In genomic region chr14:104294628-104294982, GRCh38 we compare ENCODE assay signal across 27 cellular contexts.
DNase-seq lines count a peak whose midpoint lies in the region; ATAC-seq, FAIRE-seq and TF ChIP-seq lines count a peak whose summit lies in the region.
"Had no signal": no experiment of that assay in that cellular context is flagged by ENCODE, and none has a peak within 500 bp of the region (broad histone marks: within the 10 kb centered on the region; RNA-seq: fewer than 3 reads in every experiment).

No MANE protein-coding gene starts in this region.

- TF ChIP-seq CTCF in Panc1 (IDR thresholded peaks at IDR 0.05) (no peak), left ventricle myocardium inferior (IDR thresholded peaks at IDR 0.05; ENCODE audit: borderline replicate concordance) (no peak), pancreas (IDR thresholded peaks at IDR 0.05) (no peak), endodermal cell (conservative IDR thresholded peaks at IDR 0.05) (no peak)

- peaks cover 28% of the 10 kb centered on the region for H3K4me1 Mint-ChIP-seq in endodermal cell
- H3K4me1 Mint-ChIP-seq: activated CD4-positive, alpha-beta T cell treated with anti-CD3 and anti-CD28 coated beads for 36 hours; stimulated activated naive CD8-positive, alpha-beta T cell treated with anti-CD3 and anti-CD28 coated beads, Interleukin-15, amount 100 ng/mL, for 72 hours had no signal

- BruUV-seq in Panc1 (replicated peaks; lab: Mats Ljungman, UMichigan) = no TSS peak

- H3K9ac ChIP-seq in endodermal cell (ENCODE audit: extremely low read depth, low read length, poor library complexity, severe bottlenecking) = no peak overlapping the region

- H3K4me1 ChIP-seq in Panc1 (ENCODE audit: control insufficient read depth, insufficient read depth, low read length) = no peaks in the 10 kb centered on the region
- peaks cover 2% of the 10 kb centered on the region for H3K4me1 ChIP-seq in left ventricle myocardium inferior
- H3K4me1 ChIP-seq in pancreas = peaks cover 9 to 15% (median 12%) of the 10 kb centered on the region in 3 donors
- H3K4me1 ChIP-seq in endodermal cell (ENCODE audit: control insufficient read depth, insufficient read depth, low read length) = peaks cover 2% of the 10 kb centered on the region
- H3K4me1 ChIP-seq: ascending aorta had no signal

- POLR2A ChIA-PET in Panc1 (lab: Charles Lee) = no interaction called here

- DNase-seq in NCI-H1417 (lab: John Stamatoyannopoulos, UW) (peak in 2 of 3 experiments; percentile 27 to 28), NCI-H1417 treated with DMSO at 0.1 percent for 48 hours (lab: John Stamatoyannopoulos, UW) (no peak), Panc1 (ENCODE audit: low read depth, low spot score) (no peak), left ventricle myocardium inferior (peak; percentile 4), pancreas (peak in 4 of 6 donors; percentile 0 to 35 (median 14)), AG20443 (ENCODE audit: low spot score) (no peak), endodermal cell (no peak)
- DNase-seq: 8988T; activated CD4-positive, alpha-beta T cell treated with anti-CD3 and anti-CD28 coated beads for 36 hours; activated CD8-positive, alpha-beta memory T cell treated with anti-CD3 and anti-CD28 coated beads, Interleukin-2, amount 50 U/mL, for 48 hours; C1 segment of cervical spinal cord; cerebellar nuclear complex; DMS 273 treated with DMSO at 0.1 percent for 48 hours; effector memory CD8-positive, alpha-beta T cell; GF-D8; mammary epithelial cell; naive B cell; NCI-H1105; NCI-H526 treated with DMSO at 0.1 percent for 48 hours; stimulated activated CD4-positive, alpha-beta T cell treated with anti-CD3 and anti-CD28 coated beads, Interleukin-2, amount 100 ng/mL, for 48 hours; stimulated activated naive CD8-positive, alpha-beta T cell treated with anti-CD3 and anti-CD28 coated beads, Interleukin-15, amount 100 ng/mL, for 72 hours had no signal

- CTCF ChIA-PET in Panc1 (lab: Charles Lee) = no interaction called here

- H3K36me3 ChIP-seq in Panc1 (ENCODE audit: control insufficient read depth, insufficient read depth, low read length) (no peaks in the 10 kb centered on the region), left ventricle myocardium inferior (no peaks in the 10 kb centered on the region), pancreas (no peaks in the 10 kb centered on the region), endodermal cell (ENCODE audit: control insufficient read depth, insufficient read depth, low read length) (no peaks in the 10 kb centered on the region)
- H3K36me3 ChIP-seq: ascending aorta, upper lobe of left lung had no signal

- H3K9me3 ChIP-seq in Panc1 (ENCODE audit: control insufficient read depth, insufficient read depth, low read depth, low read length) (no peaks in the 10 kb centered on the region), left ventricle myocardium inferior (replicated peaks) (no peaks in the 10 kb centered on the region), pancreas (no peaks in the 10 kb centered on the region), endodermal cell (ENCODE audit: control insufficient read depth, low read length) (no peaks in the 10 kb centered on the region)
- H3K9me3 ChIP-seq: ascending aorta, upper lobe of left lung had no signal

- no peaks in the 10 kb centered on the region for H3K9me3 Mint-ChIP-seq in endodermal cell
- H3K9me3 Mint-ChIP-seq: effector memory CD8-positive, alpha-beta T cell; naive B cell; stimulated activated naive CD8-positive, alpha-beta T cell treated with anti-CD3 and anti-CD28 coated beads, Interleukin-15, amount 100 ng/mL, for 72 hours had no signal

- intact Hi-C loops in Panc1 (cut with micrococcal nuclease; ENCODE audit: unreplicated experiment) = no loop called here
- intact Hi-C loops in left ventricle myocardium inferior (cut with micrococcal nuclease) = no loop called here
- intact Hi-C loops in pancreas (cut with DNase I) = no loop called here

- in situ Hi-C loops in Panc1 (cut with HindIII; ENCODE audit: low pct_unique_long_range_greater_than_20kb, low sequenced_read_pairs) = no loop called here

- no peak overlapping the region for H3K4me3 ChIP-seq in Panc1 (ENCODE audit: low read depth in 2 of 2, low read length in 2 of 2)
- H3K4me3 ChIP-seq in left ventricle myocardium inferior = no peak overlapping the region
- H3K4me3 ChIP-seq in pancreas = no peak overlapping the region
- H3K4me3 ChIP-seq in endodermal cell (ENCODE audit: low read length) = no peak overlapping the region
- H3K4me3 ChIP-seq: ascending aorta, GM12878, skin epidermis, upper lobe of left lung had no signal

- no peak for FAIRE-seq in pancreas (lab: Jason Lieb, UNC)
- FAIRE-seq: GM12878 had no signal

- no peak overlapping the region for H3K4me3 Mint-ChIP-seq in endodermal cell
- H3K4me3 Mint-ChIP-seq: activated CD4-positive, alpha-beta T cell treated with anti-CD3 and anti-CD28 coated beads for 36 hours; effector memory CD8-positive, alpha-beta T cell; H9; naive B cell; stimulated activated naive CD8-positive, alpha-beta T cell treated with anti-CD3 and anti-CD28 coated beads, Interleukin-15, amount 100 ng/mL, for 72 hours had no signal

- H3K27me3 Mint-ChIP-seq in endodermal cell (ENCODE audit: insufficient read depth) = no peaks in the 10 kb centered on the region
- H3K27me3 Mint-ChIP-seq: activated CD4-positive, alpha-beta T cell treated with anti-CD3 and anti-CD28 coated beads for 36 hours had no signal

- H3K36me3 Mint-ChIP-seq in endodermal cell (ENCODE audit: low read depth) = no peaks in the 10 kb centered on the region
- H3K36me3 Mint-ChIP-seq: naive B cell had no signal

- H3K27ac Mint-ChIP-seq in endodermal cell = no peak overlapping the region
- H3K27ac Mint-ChIP-seq: activated CD4-positive, alpha-beta T cell treated with anti-CD3 and anti-CD28 coated beads for 36 hours; H9; naive B cell; stimulated activated naive CD8-positive, alpha-beta T cell treated with anti-CD3 and anti-CD28 coated beads, Interleukin-15, amount 100 ng/mL, for 72 hours had no signal

- ATAC-seq in Panc1 = peak; percentile 24; the same call in 1 of the 2 replicates
- no peak for ATAC-seq in pancreas
- ATAC-seq in HG03432 (IDR thresholded peaks at IDR 0.05; ENCODE audit: unreplicated experiment) = no peak
- ATAC-seq: activated CD4-positive, alpha-beta T cell treated with anti-CD3 and anti-CD28 coated beads for 36 hours; effector memory CD8-positive, alpha-beta T cell; GM12878; stimulated activated naive CD8-positive, alpha-beta T cell treated with anti-CD3 and anti-CD28 coated beads, Interleukin-15, amount 100 ng/mL, for 72 hours had no signal

- 78 to 79% methylated on average over 11 of the region's 11 CpGs for WGBS in pancreas, 2 donors
- WGBS in endodermal cell (ENCODE audit: insufficient coverage in 1 of 2, insufficient read length in 1 of 2), 2 experiments = 92 to 93% methylated on average over 11 of the region's 11 CpGs

- H3K27me3 ChIP-seq in Panc1 (ENCODE audit: control insufficient read depth, insufficient read depth, low read length) (no peaks in the 10 kb centered on the region), left ventricle myocardium inferior (ENCODE audit: low read depth) (peaks cover 61% of the 10 kb centered on the region), pancreas (no peaks in the 10 kb centered on the region), endodermal cell (ENCODE audit: control insufficient read depth, insufficient read depth, low read length, poor library complexity, severe bottlenecking) (no peaks in the 10 kb centered on the region)
- H3K27me3 ChIP-seq: ascending aorta, upper lobe of left lung had no signal

- H3K27ac ChIP-seq in Panc1 (ENCODE audit: low read length) = no peak overlapping the region
- H3K27ac ChIP-seq in left ventricle myocardium inferior (replicated peaks) = no peak overlapping the region
- H3K27ac ChIP-seq in pancreas = no peak overlapping the region
- no peak overlapping the region for H3K27ac ChIP-seq in endodermal cell (ENCODE audit: low read depth, low read length)
- H3K27ac ChIP-seq: ascending aorta, skin epidermis, upper lobe of left lung had no signal

Comparison
In these comparisons a context has a peak if more than half of its experiments do, and no peak if none do; other contexts are left out.
1. DNase-seq: peak in NCI-H1417 (2 of 3), left ventricle myocardium inferior (single experiment) and pancreas (4 of 6); none in NCI-H1417 treated with DMSO at 0.1 percent for 48 hours (single experiment), Panc1 (single experiment), AG20443 (single experiment) and endodermal cell (single experiment).